In the genomic region with DNA sequence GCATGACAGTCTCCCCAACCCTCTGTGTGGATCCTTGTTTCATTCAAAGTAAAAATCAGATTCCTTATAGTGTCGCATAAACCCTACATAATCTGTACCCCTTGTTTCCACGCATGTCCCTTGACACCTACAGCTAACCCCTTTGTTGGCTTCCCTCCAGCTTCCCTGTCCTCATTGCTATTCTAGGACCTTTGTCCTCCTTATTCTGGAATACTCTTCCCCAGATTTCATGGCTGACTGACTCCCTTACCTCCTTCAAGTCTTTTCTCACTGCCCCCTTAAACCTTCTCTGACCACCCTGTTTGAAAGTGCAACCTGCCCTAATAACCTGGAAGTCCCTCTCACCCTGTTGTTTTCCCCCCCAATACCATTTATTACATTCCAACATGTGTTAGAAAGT, we compare ENCODE assay signal across 14 cellular contexts. TPM values are rescaled to one million over a fixed set of nuclear protein-coding genes. Genes with fewer than 3 reads are reported as not detected.
DNase-seq lines count a peak whose midpoint lies in the region; ATAC-seq, FAIRE-seq and TF ChIP-seq lines count a peak whose summit lies in the region.
"Had no signal": no experiment of that assay in that cellular context is flagged by ENCODE, and none has a peak within 500 bp of the region (broad histone marks: within the 10 kb centered on the region; RNA-seq: fewer than 3 reads in every experiment).

No MANE protein-coding gene starts in this region.

- H3K4me2 ChIP-seq in skeletal muscle satellite cell (ENCODE audit: low read length), result peak overlapping the region; percentile 2

- H3K4me1 ChIP-seq in kidney (ENCODE audit: control insufficient read depth in 1 of 2, insufficient read depth in 1 of 2, low read depth in 1 of 2, low read length in 2 of 2), result peaks cover 8 to 16% of the 10 kb centered on the region in 2 donors
- H3K4me1 ChIP-seq in skeletal muscle satellite cell (ENCODE audit: control insufficient read depth, insufficient read depth, low read length), result peaks cover 31% of the 10 kb centered on the region

- peak overlapping the region; percentile 26 to 60 for H3K27ac ChIP-seq in kidney (ENCODE audit: low read depth in 2 of 2, low read length in 2 of 2)
- H3K27ac ChIP-seq: skin epidermis had no signal

- H3K9me3 Mint-ChIP-seq in T-helper 2 cell treated with Interferon-gamma antibody and Interleukin-4, amounts not matched to agents 5 μg/mL and 100 μg/mL, for 36 hours, result no peaks in the 10 kb centered on the region
- H3K9me3 Mint-ChIP-seq in WTC11, result no peaks in the 10 kb centered on the region
- H3K9me3 Mint-ChIP-seq in activated CD4-positive, alpha-beta memory T cell treated with anti-CD3 and anti-CD28 coated beads for 36 hours, result no peaks in the 10 kb centered on the region
- H3K9me3 Mint-ChIP-seq: activated naive CD4-positive, alpha-beta T cell treated with anti-CD3 and anti-CD28 coated beads, Interleukin-2, amount 10 ng/mL, durations not matched to agents 7 days and 5 days had no signal

- CTCF ChIA-PET in WTC11 (lab: Charles Lee), result no interaction called here
- CTCF ChIA-PET in activated CD4-positive, alpha-beta memory T cell treated with anti-CD3 and anti-CD28 coated beads for 36 hours (lab: Charles Lee), result no interaction called here

- H3K36me3 Mint-ChIP-seq in T-helper 2 cell treated with Interferon-gamma antibody and Interleukin-4, amounts not matched to agents 5 μg/mL and 100 μg/mL, for 36 hours (ENCODE audit: low read depth), result peaks cover 8% of the 10 kb centered on the region
- H3K36me3 Mint-ChIP-seq in WTC11, result no peaks in the 10 kb centered on the region; the same call in 1 of the 2 replicates
- peaks cover 3% of the 10 kb centered on the region for H3K36me3 Mint-ChIP-seq in activated CD4-positive, alpha-beta memory T cell treated with anti-CD3 and anti-CD28 coated beads for 36 hours

- H3K4me3 Mint-ChIP-seq in T-helper 2 cell treated with Interferon-gamma antibody and Interleukin-4, amounts not matched to agents 5 μg/mL and 100 μg/mL, for 36 hours, result peak overlapping the region; percentile 11
- H3K4me3 Mint-ChIP-seq in WTC11, result no peak overlapping the region
- no peak overlapping the region for H3K4me3 Mint-ChIP-seq in activated CD4-positive, alpha-beta memory T cell treated with anti-CD3 and anti-CD28 coated beads for 36 hours
- H3K4me3 Mint-ChIP-seq: activated naive CD4-positive, alpha-beta T cell treated with anti-CD3 and anti-CD28 coated beads, Interleukin-2, amount 10 ng/mL, durations not matched to agents 7 days and 5 days had no signal

- no peak for FAIRE-seq in kidney (lab: Jason Lieb, UNC)

- no peak for ATAC-seq in WTC11
- ATAC-seq: Panc1 had no signal

- TF ChIP-seq CTCF in WTC11 (IDR thresholded peaks at IDR 0.05), result no peak
- TF ChIP-seq CTCF in kidney (IDR thresholded peaks at IDR 0.05; ENCODE audit: borderline replicate concordance, extremely low read depth, insufficient read depth), result no peak

- H3K9ac ChIP-seq in kidney (ENCODE audit: low read length in 2 of 2) (peak overlapping the region in 1 of 2 donors; percentile 44), skeletal muscle satellite cell (ENCODE audit: low read depth, low read length) (no peak overlapping the region)

- peak overlapping the region; percentile 55 for H3K27ac Mint-ChIP-seq in T-helper 2 cell treated with Interferon-gamma antibody and Interleukin-4, amounts not matched to agents 5 μg/mL and 100 μg/mL, for 36 hours
- peak overlapping the region; percentile 46 for H3K27ac Mint-ChIP-seq in WTC11
- no peak overlapping the region for H3K27ac Mint-ChIP-seq in activated CD4-positive, alpha-beta memory T cell treated with anti-CD3 and anti-CD28 coated beads for 36 hours
- H3K27ac Mint-ChIP-seq: activated naive CD4-positive, alpha-beta T cell treated with anti-CD3 and anti-CD28 coated beads, Interleukin-2, amount 10 ng/mL, durations not matched to agents 7 days and 5 days had no signal

- intact Hi-C loops in kidney (cut with DNase I), result no loop called here
- intact Hi-C loops in activated CD4-positive, alpha-beta memory T cell treated with anti-CD3 and anti-CD28 coated beads for 36 hours (cut with micrococcal nuclease), result no loop called here

- no peaks in the 10 kb centered on the region for H3K27me3 Mint-ChIP-seq in T-helper 2 cell treated with Interferon-gamma antibody and Interleukin-4, amounts not matched to agents 5 μg/mL and 100 μg/mL, for 36 hours (ENCODE audit: low read depth)
- H3K27me3 Mint-ChIP-seq in WTC11 (ENCODE audit: low read depth), result peaks cover 4% of the 10 kb centered on the region; the same call in 1 of the 2 replicates
- no peaks in the 10 kb centered on the region for H3K27me3 Mint-ChIP-seq in activated CD4-positive, alpha-beta memory T cell treated with anti-CD3 and anti-CD28 coated beads for 36 hours
- H3K27me3 Mint-ChIP-seq: activated naive CD4-positive, alpha-beta T cell treated with anti-CD3 and anti-CD28 coated beads, Interleukin-2, amount 10 ng/mL, durations not matched to agents 7 days and 5 days had no signal

- peak overlapping the region; percentile 0 to 22 for H3K4me3 ChIP-seq in kidney (ENCODE audit: low read length in 2 of 2)
- H3K4me3 ChIP-seq in skeletal muscle satellite cell (ENCODE audit: low read length), result no peak overlapping the region
- H3K4me3 ChIP-seq: skin epidermis had no signal

- H3K9me3 ChIP-seq in kidney (ENCODE audit: control insufficient read depth in 1 of 2, low read length in 2 of 2) (no peaks in the 10 kb centered on the region), skeletal muscle satellite cell (replicated peaks; ENCODE audit: low read length) (no peaks in the 10 kb centered on the region)

- H3K36me3 ChIP-seq in kidney (ENCODE audit: control insufficient read depth in 1 of 2, insufficient read depth in 2 of 2, low read length in 2 of 2) (no peaks in the 10 kb centered on the region), skeletal muscle satellite cell (ENCODE audit: insufficient read depth, low read length) (peaks cover 4% of the 10 kb centered on the region)

- POLR2A ChIA-PET in WTC11 (lab: Charles Lee), result no interaction called here
- POLR2A ChIA-PET in activated CD4-positive, alpha-beta memory T cell treated with anti-CD3 and anti-CD28 coated beads for 36 hours (lab: Charles Lee), result no interaction called here

- no peaks in the 10 kb centered on the region for H3K27me3 ChIP-seq in skeletal muscle satellite cell (ENCODE audit: control insufficient read depth, insufficient read depth, low read length)

- DNase-seq in T-helper 2 cell treated with Interferon-gamma antibody and Interleukin-4, amounts not matched to agents 5 μg/mL and 100 μg/mL, for 36 hours (ENCODE audit: low spot score), result no peak
- DNase-seq in T-helper 2 cell (no peak), WTC11 (ENCODE audit: low spot score) (no peak), kidney (no peak), NCI-H345 treated with DMSO at 0.1 percent for 48 hours (lab: John Stamatoyannopoulos, UW; ENCODE audit: unreplicated experiment) (no peak)
- no peak for DNase-seq in stimulated activated CD4-positive, alpha-beta T cell treated with anti-CD3 and anti-CD28 coated beads, Interleukin-2, amount 100 ng/mL, for 24 hours
- no peak for DNase-seq in activated CD4-positive, alpha-beta memory T cell treated with anti-CD3 and anti-CD28 coated beads for 36 hours
- DNase-seq: activated CD4-positive, alpha-beta T cell treated with anti-CD3 and anti-CD28 coated beads, Interleukin-2, amount 50 U/mL, for 4 hours; activated naive CD4-positive, alpha-beta T cell treated with anti-CD3 and anti-CD28 coated beads, Interleukin-2, amount 10 ng/mL, durations not matched to agents 7 days and 5 days; cerebellar nuclear complex; GOT3 had no signal

- H3K4me1 Mint-ChIP-seq in T-helper 2 cell treated with Interferon-gamma antibody and Interleukin-4, amounts not matched to agents 5 μg/mL and 100 μg/mL, for 36 hours (ENCODE audit: low read depth), result peaks cover 45% of the 10 kb centered on the region
- peaks cover 36% of the 10 kb centered on the region for H3K4me1 Mint-ChIP-seq in WTC11
- H3K4me1 Mint-ChIP-seq in activated CD4-positive, alpha-beta memory T cell treated with anti-CD3 and anti-CD28 coated beads for 36 hours (ENCODE audit: low read depth), result peaks cover 44% of the 10 kb centered on the region

TF ChIP-seq in WTC11, 78 proteins besides CTCF, POLR2A, EP300 and RAD21 (continues in another document):
- TF ChIP-seq FOXP4 (CRISPR knock-in tag; IDR thresholded peaks at IDR 0.05) (no peak), ZSCAN18 (CRISPR knock-in tag; IDR thresholded peaks at IDR 0.05) (no peak), IRF2 (CRISPR knock-in tag; IDR thresholded peaks at IDR 0.05; ENCODE audit: borderline replicate concordance, low read depth) (no peak), OVOL2 (CRISPR knock-in tag; IDR thresholded peaks at IDR 0.05; ENCODE audit: borderline replicate concordance) (no peak), ZNF396 (CRISPR knock-in tag; IDR thresholded peaks at IDR 0.05; ENCODE audit: borderline replicate concordance) (no peak), ZNF416 (CRISPR knock-in tag; IDR thresholded peaks at IDR 0.05) (no peak)

RNA-seq across cellular contexts. Expression of gene RNF11, which starts 4.0 kb away (rescaled TPM):
- total RNA-seq in WTC11 (2021), result 45.5 to 50.8 TPM (median 46.1 TPM) in 3 replicates
- 105 TPM for total RNA-seq in kidney
- polyA plus RNA-seq in kidney (ENCODE audit: insufficient read depth, low read depth, low replicate concordance), result 62.5 TPM
- total RNA-seq in skeletal muscle satellite cell (2012; rRNA removed), result 58.3 and 85.0 TPM in 2 replicates
- 10 to 100 TPM; 26.3 to 31.9 TPM for total RNA-seq in activated CD4-positive, alpha-beta memory T cell treated with anti-CD3 and anti-CD28 coated beads for 36 hours
